ENCODE assay signal across 11 cellular contexts in the genomic region with DNA sequence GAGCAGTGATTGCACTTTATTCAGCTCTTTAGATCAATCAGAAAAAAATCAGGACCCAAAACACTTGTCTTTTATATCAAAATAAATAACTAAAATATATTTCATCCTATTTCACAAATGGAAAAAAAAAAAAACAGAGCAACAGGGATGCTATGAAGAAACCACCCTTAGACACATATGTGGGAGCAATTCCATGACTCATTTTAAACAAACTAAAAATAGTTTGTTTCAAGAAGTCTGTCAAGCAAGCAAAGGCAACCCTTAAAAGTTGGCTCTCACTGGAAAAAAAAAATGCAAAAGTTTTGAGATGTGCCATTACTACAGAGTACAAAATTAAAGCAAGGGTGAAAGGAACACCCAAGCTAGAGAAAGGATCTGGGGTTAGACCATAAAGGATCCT. TPM values are rescaled to one million over a fixed set of nuclear protein-coding genes. Genes with fewer than 3 reads are reported as not detected.
DNase-seq lines count a peak whose midpoint lies in the region; ATAC-seq and TF ChIP-seq lines count a peak whose summit lies in the region.
"Had no signal": no experiment of that assay in that cellular context is flagged by ENCODE, and none has a peak within 500 bp of the region (broad histone marks: within the 10 kb centered on the region; RNA-seq: fewer than 3 reads in every experiment).

No MANE protein-coding gene starts in this region.

- H3K9me3 ChIP-seq in PC-3 (ENCODE audit: low read length) = no peaks in the 10 kb centered on the region
- H3K9me3 ChIP-seq: upper lobe of right lung had no signal

- CTCF ChIA-PET in activated CD4-positive, alpha-beta memory T cell treated with anti-CD3 and anti-CD28 coated beads for 36 hours (lab: Charles Lee) = interaction anchor here (2.0 to 3.3 kb wide), 2 partner anchors 9 to 93 kb away, joined by 8 to 17 read pairs; no protein-coding TSS in a partner anchor
- CTCF ChIA-PET in activated CD4-positive, alpha-beta memory T cell treated with anti-CD3 and anti-CD28 coated beads, Interleukin-2, amount 10 ng/mL, durations not matched to agents 7 days and 5 days (lab: Charles Lee) = interaction anchor here (1.5 kb wide), 2 partner anchors 9 to 24 kb away, joined by 4 to 5 read pairs; no protein-coding TSS in a partner anchor
- CTCF ChIA-PET in PC-3 (lab: Charles Lee) = interaction anchor here (1.0 kb wide), 1 partner anchor 92 kb away, joined by 3 read pairs; no protein-coding TSS in a partner anchor

- H3K4me1 Mint-ChIP-seq in activated CD4-positive, alpha-beta memory T cell treated with anti-CD3 and anti-CD28 coated beads for 36 hours (ENCODE audit: low read depth) = peaks cover 46% of the 10 kb centered on the region
- H3K4me1 Mint-ChIP-seq in activated CD4-positive, alpha-beta memory T cell treated with anti-CD3 and anti-CD28 coated beads, Interleukin-2, amount 10 ng/mL, durations not matched to agents 7 days and 5 days = peaks cover 45% of the 10 kb centered on the region
- peaks cover 43% of the 10 kb centered on the region for H3K4me1 Mint-ChIP-seq in dendritic cell treated with granulocyte-macrophage colony-stimulating factor and Interleukin-4, amounts not matched to agents 40 ng/mL and 50 ng/mL, for 4 days (ENCODE audit: low read depth)
- peaks cover 37% of the 10 kb centered on the region for H3K4me1 Mint-ChIP-seq in stimulated activated effector memory CD8-positive, alpha-beta T cell treated with anti-CD3 and anti-CD28 coated beads, Interleukin-12 subunit alpha, Interleukin-12 subunit beta, amount 100 ng/mL, for 72 hours

- H3K9me2 ChIP-seq in PC-3 (replicated peaks; ENCODE audit: low read length) = no peaks in the 10 kb centered on the region

- peaks cover 41% of the 10 kb centered on the region for H4K20me1 ChIP-seq in PC-3 (ENCODE audit: low read length)

- POLR2A ChIA-PET in activated CD4-positive, alpha-beta memory T cell treated with anti-CD3 and anti-CD28 coated beads for 36 hours (lab: Charles Lee) = interaction anchor here (1.1 kb wide), 1 partner anchor 102 kb away, joined by 4 read pairs; no protein-coding TSS in a partner anchor
- POLR2A ChIA-PET in activated CD4-positive, alpha-beta memory T cell treated with anti-CD3 and anti-CD28 coated beads, Interleukin-2, amount 10 ng/mL, durations not matched to agents 7 days and 5 days (lab: Charles Lee) = interaction anchor here (1.3 kb wide), 1 partner anchor 10 kb away, joined by 4 read pairs; no protein-coding TSS in a partner anchor
- POLR2A ChIA-PET in PC-3 (lab: Charles Lee; ENCODE audit: unreplicated experiment) = no interaction called here

- H3K27ac ChIP-seq in PC-3 (ENCODE audit: low read length) = peak overlapping the region; percentile 1
- H3K27ac ChIP-seq: upper lobe of right lung had no signal

- H3K36me3 Mint-ChIP-seq in activated CD4-positive, alpha-beta memory T cell treated with anti-CD3 and anti-CD28 coated beads for 36 hours = peaks cover 30% of the 10 kb centered on the region
- peaks cover 33% of the 10 kb centered on the region for H3K36me3 Mint-ChIP-seq in activated CD4-positive, alpha-beta memory T cell treated with anti-CD3 and anti-CD28 coated beads, Interleukin-2, amount 10 ng/mL, durations not matched to agents 7 days and 5 days (ENCODE audit: low read depth)
- H3K36me3 Mint-ChIP-seq in dendritic cell treated with granulocyte-macrophage colony-stimulating factor and Interleukin-4, amounts not matched to agents 40 ng/mL and 50 ng/mL, for 4 days (ENCODE audit: low read depth) = peaks cover 20% of the 10 kb centered on the region
- H3K36me3 Mint-ChIP-seq in stimulated activated effector memory CD8-positive, alpha-beta T cell treated with anti-CD3 and anti-CD28 coated beads, Interleukin-12 subunit alpha, Interleukin-12 subunit beta, amount 100 ng/mL, for 72 hours = peaks cover 58% of the 10 kb centered on the region

- intact Hi-C loops in activated CD4-positive, alpha-beta memory T cell treated with anti-CD3 and anti-CD28 coated beads for 36 hours (cut with micrococcal nuclease) = no loop called here
- intact Hi-C loops in PC-3 (cut with micrococcal nuclease) = no loop called here
- intact Hi-C loops in dendritic cell treated with granulocyte-macrophage colony-stimulating factor and Interleukin-4, amounts not matched to agents 40 ng/mL and 50 ng/mL, for 4 days (cut with micrococcal nuclease) = no loop called here

- no peaks in the 10 kb centered on the region for H3K9me3 Mint-ChIP-seq in activated CD4-positive, alpha-beta memory T cell treated with anti-CD3 and anti-CD28 coated beads for 36 hours
- no peaks in the 10 kb centered on the region for H3K9me3 Mint-ChIP-seq in activated CD4-positive, alpha-beta memory T cell treated with anti-CD3 and anti-CD28 coated beads, Interleukin-2, amount 10 ng/mL, durations not matched to agents 7 days and 5 days
- no peaks in the 10 kb centered on the region for H3K9me3 Mint-ChIP-seq in dendritic cell treated with granulocyte-macrophage colony-stimulating factor and Interleukin-4, amounts not matched to agents 40 ng/mL and 50 ng/mL, for 4 days
- no peaks in the 10 kb centered on the region for H3K9me3 Mint-ChIP-seq in stimulated activated effector memory CD8-positive, alpha-beta T cell treated with anti-CD3 and anti-CD28 coated beads, Interleukin-12 subunit alpha, Interleukin-12 subunit beta, amount 100 ng/mL, for 72 hours
- H3K9me3 Mint-ChIP-seq: naive B cell had no signal

- no peak for TF ChIP-seq CTCF in PC-3 (conservative IDR thresholded peaks at IDR 0.05; ENCODE audit: low read depth, low read length)

- peak overlapping the region; percentile 43 for H3K4me2 ChIP-seq in PC-3 (ENCODE audit: low read length)

- H3K4me3 ChIP-seq in PC-3 (ENCODE audit: low read length) = no peak overlapping the region
- H3K4me3 ChIP-seq: upper lobe of right lung had no signal

- H3K27ac Mint-ChIP-seq in activated CD4-positive, alpha-beta memory T cell treated with anti-CD3 and anti-CD28 coated beads for 36 hours = peak overlapping the region; percentile 67
- no peak overlapping the region for H3K27ac Mint-ChIP-seq in activated CD4-positive, alpha-beta memory T cell treated with anti-CD3 and anti-CD28 coated beads, Interleukin-2, amount 10 ng/mL, durations not matched to agents 7 days and 5 days
- H3K27ac Mint-ChIP-seq in dendritic cell treated with granulocyte-macrophage colony-stimulating factor and Interleukin-4, amounts not matched to agents 40 ng/mL and 50 ng/mL, for 4 days = peak overlapping the region; percentile 21
- peak overlapping the region; percentile 65 for H3K27ac Mint-ChIP-seq in stimulated activated effector memory CD8-positive, alpha-beta T cell treated with anti-CD3 and anti-CD28 coated beads, Interleukin-12 subunit alpha, Interleukin-12 subunit beta, amount 100 ng/mL, for 72 hours

- no peaks in the 10 kb centered on the region for H3K27me3 ChIP-seq in PC-3 (ENCODE audit: low read length)
- H3K27me3 ChIP-seq: upper lobe of right lung had no signal

- H2AFZ ChIP-seq in PC-3 (ENCODE audit: low read length) = no peak overlapping the region

- no peak overlapping the region for H3K9ac ChIP-seq in PC-3 (ENCODE audit: low read length)

- peaks cover 98% of the 10 kb centered on the region for H3K79me2 ChIP-seq in PC-3 (ENCODE audit: low read length)

- no peaks in the 10 kb centered on the region for H3F3A ChIP-seq in PC-3 (ENCODE audit: low read length, unreplicated experiment)

- H3K27me3 Mint-ChIP-seq in activated CD4-positive, alpha-beta memory T cell treated with anti-CD3 and anti-CD28 coated beads for 36 hours = no peaks in the 10 kb centered on the region
- no peaks in the 10 kb centered on the region for H3K27me3 Mint-ChIP-seq in activated CD4-positive, alpha-beta memory T cell treated with anti-CD3 and anti-CD28 coated beads, Interleukin-2, amount 10 ng/mL, durations not matched to agents 7 days and 5 days
- no peaks in the 10 kb centered on the region for H3K27me3 Mint-ChIP-seq in dendritic cell treated with granulocyte-macrophage colony-stimulating factor and Interleukin-4, amounts not matched to agents 40 ng/mL and 50 ng/mL, for 4 days
- H3K27me3 Mint-ChIP-seq: naive B cell had no signal

- ATAC-seq in PC-3 = peak; percentile 39
- no peak for ATAC-seq in stimulated activated effector memory CD8-positive, alpha-beta T cell treated with anti-CD3 and anti-CD28 coated beads, Interleukin-12 subunit alpha, Interleukin-12 subunit beta, amount 100 ng/mL, for 72 hours
- no peak for ATAC-seq in activated CD4-positive, CD25-positive, alpha-beta regulatory T cell treated with anti-CD3 and anti-CD28 coated beads, Interleukin-2, amount 50 U/mL, for 24 hours
- no peak for ATAC-seq in GM21390 (IDR thresholded peaks at IDR 0.05; ENCODE audit: unreplicated experiment)
- ATAC-seq: upper lobe of right lung had no signal

- peaks cover 26% of the 10 kb centered on the region for H3K4me1 ChIP-seq in PC-3 (ENCODE audit: insufficient read depth, low read length)

- BruUV-seq in PC-3 (replicated peaks; lab: Mats Ljungman, UMichigan) = no TSS peak

- no peak for DNase-seq in activated CD4-positive, alpha-beta memory T cell treated with anti-CD3 and anti-CD28 coated beads for 36 hours
- DNase-seq in activated CD4-positive, alpha-beta memory T cell treated with anti-CD3 and anti-CD28 coated beads, Interleukin-2, amount 10 ng/mL, durations not matched to agents 7 days and 5 days = no peak
- DNase-seq in PC-3 (peak; percentile 60), COLO829 (ENCODE audit: low spot score) (no peak)
- DNase-seq in stimulated activated effector memory CD8-positive, alpha-beta T cell treated with anti-CD3 and anti-CD28 coated beads, Interleukin-12 subunit alpha, Interleukin-12 subunit beta, amount 100 ng/mL, for 72 hours (ENCODE audit: low spot score in 2 of 2) = no peak
- DNase-seq: central memory CD4-positive, alpha-beta T cell; naive B cell; upper lobe of right lung had no signal

- peaks cover 21% of the 10 kb centered on the region; the same call in 1 of the 2 replicates for H3K36me3 ChIP-seq in PC-3 (ENCODE audit: low read depth, low read length)
- H3K36me3 ChIP-seq: upper lobe of right lung had no signal

- no peak overlapping the region for H3K4me3 Mint-ChIP-seq in activated CD4-positive, alpha-beta memory T cell treated with anti-CD3 and anti-CD28 coated beads for 36 hours
- no peak overlapping the region for H3K4me3 Mint-ChIP-seq in activated CD4-positive, alpha-beta memory T cell treated with anti-CD3 and anti-CD28 coated beads, Interleukin-2, amount 10 ng/mL, durations not matched to agents 7 days and 5 days
- no peak overlapping the region for H3K4me3 Mint-ChIP-seq in dendritic cell treated with granulocyte-macrophage colony-stimulating factor and Interleukin-4, amounts not matched to agents 40 ng/mL and 50 ng/mL, for 4 days
- peak overlapping the region; percentile 39 for H3K4me3 Mint-ChIP-seq in stimulated activated effector memory CD8-positive, alpha-beta T cell treated with anti-CD3 and anti-CD28 coated beads, Interleukin-12 subunit alpha, Interleukin-12 subunit beta, amount 100 ng/mL, for 72 hours

RNA-seq across cellular contexts. Expression of a gene that starts 5.7 kb away (rescaled TPM):
- total RNA-seq in activated CD4-positive, alpha-beta memory T cell treated with anti-CD3 and anti-CD28 coated beads for 36 hours = 100 to 1,000 TPM; 136 to 145 TPM
- total RNA-seq in activated CD4-positive, alpha-beta memory T cell treated with anti-CD3 and anti-CD28 coated beads, Interleukin-2, amount 10 ng/mL, durations not matched to agents 7 days and 5 days = 10 to 100 TPM; 76.8 to 77.8 TPM
- 69.4 and 101 TPM in 2 replicates for total RNA-seq in PC-3 (2014; rRNA removed)
